ENCODE assay signal across 15 cellular contexts in genomic region chr1:24896596-24897262, GRCh38. TPM values are rescaled to one million over a fixed set of nuclear protein-coding genes. Genes with fewer than 3 reads are reported as not detected.
DNase-seq lines count a peak whose midpoint lies in the region; ATAC-seq and TF ChIP-seq lines count a peak whose summit lies in the region.
"Had no signal": no experiment of that assay in that cellular context is flagged by ENCODE, and none has a peak within 500 bp of the region (broad histone marks: within the 10 kb centered on the region; RNA-seq: fewer than 3 reads in every experiment).

No MANE protein-coding gene starts in this region.

- no peaks in the 10 kb centered on the region for H3K79me2 ChIP-seq in smooth muscle cell (ENCODE audit: low read depth)

- peak overlapping the region; percentile 60 for H3K27ac Mint-ChIP-seq in stimulated activated naive CD8-positive, alpha-beta T cell treated with anti-CD3 and anti-CD28 coated beads, Interleukin-15, Interleukin-2, amounts not matched to agents 100 ng/mL and 50 ng/mL, for 24 hours
- no peak overlapping the region for H3K27ac Mint-ChIP-seq in chondrocyte (ENCODE audit: unreplicated experiment)
- peak overlapping the region; percentile 31 to 54 for H3K27ac Mint-ChIP-seq in natural killer cell treated with Interleukin-12 subunit alpha and Interleukin-12 subunit beta and Interleukin-15 and Interleukin-18, amount 100 ng/mL, for 72 hours

- H3K27me3 Mint-ChIP-seq in stimulated activated naive CD8-positive, alpha-beta T cell treated with anti-CD3 and anti-CD28 coated beads, Interleukin-15, Interleukin-2, amounts not matched to agents 100 ng/mL and 50 ng/mL, for 24 hours = no peaks in the 10 kb centered on the region
- peaks cover 12% of the 10 kb centered on the region for H3K27me3 Mint-ChIP-seq in chondrocyte (ENCODE audit: low read depth)
- no peaks in the 10 kb centered on the region for H3K27me3 Mint-ChIP-seq in natural killer cell treated with Interleukin-12 subunit alpha and Interleukin-12 subunit beta and Interleukin-15 and Interleukin-18, amount 100 ng/mL, for 72 hours

- ATAC-seq in stimulated activated naive CD8-positive, alpha-beta T cell treated with anti-CD3 and anti-CD28 coated beads, Interleukin-15, Interleukin-2, amounts not matched to agents 100 U/mL and 50 U/mL, for 24 hours = no peak
- no peak for ATAC-seq in natural killer cell treated with Interleukin-12 subunit alpha and Interleukin-12 subunit beta and Interleukin-15 and Interleukin-18, amount 100 ng/mL, for 72 hours
- ATAC-seq in GM21825 (IDR thresholded peaks at IDR 0.05; ENCODE audit: unreplicated experiment) (no peak), HG03045 (IDR thresholded peaks at IDR 0.05; ENCODE audit: unreplicated experiment) (no peak)
- ATAC-seq: GM12878, left lung had no signal

- H4K20me1 ChIP-seq in smooth muscle cell (ENCODE audit: low read depth) = no peaks in the 10 kb centered on the region

- no peak overlapping the region for H3K4me2 ChIP-seq in smooth muscle cell

- H3F3A ChIP-seq in smooth muscle cell (ENCODE audit: low read depth) = no peaks in the 10 kb centered on the region

- H3K4me1 ChIP-seq in smooth muscle cell (ENCODE audit: low read depth) = no peaks in the 10 kb centered on the region
- H3K4me1 ChIP-seq: Caco-2, left lung, prostate gland had no signal

- WGBS in smooth muscle cell (ENCODE audit: low lambda C conversion rate) = 96% methylated on average over 14 of the region's 14 CpGs

- no peaks in the 10 kb centered on the region for H3K36me3 ChIP-seq in smooth muscle cell (ENCODE audit: low read depth)
- H3K36me3 ChIP-seq: left lung, prostate gland had no signal

- H3K9me3 Mint-ChIP-seq in stimulated activated naive CD8-positive, alpha-beta T cell treated with anti-CD3 and anti-CD28 coated beads, Interleukin-15, Interleukin-2, amounts not matched to agents 100 ng/mL and 50 ng/mL, for 24 hours = peaks cover 9% of the 10 kb centered on the region
- peaks cover 9% of the 10 kb centered on the region for H3K9me3 Mint-ChIP-seq in chondrocyte (ENCODE audit: low read depth)
- H3K9me3 Mint-ChIP-seq in natural killer cell treated with Interleukin-12 subunit alpha and Interleukin-12 subunit beta and Interleukin-15 and Interleukin-18, amount 100 ng/mL, for 72 hours = peaks cover 7% of the 10 kb centered on the region

- peaks cover 36% of the 10 kb centered on the region for H3K4me1 Mint-ChIP-seq in stimulated activated naive CD8-positive, alpha-beta T cell treated with anti-CD3 and anti-CD28 coated beads, Interleukin-15, Interleukin-2, amounts not matched to agents 100 ng/mL and 50 ng/mL, for 24 hours (ENCODE audit: low read depth)
- H3K4me1 Mint-ChIP-seq in chondrocyte (ENCODE audit: low read depth) = no peaks in the 10 kb centered on the region
- peaks cover 38 to 48% of the 10 kb centered on the region in 2 donors for H3K4me1 Mint-ChIP-seq in natural killer cell treated with Interleukin-12 subunit alpha and Interleukin-12 subunit beta and Interleukin-15 and Interleukin-18, amount 100 ng/mL, for 72 hours (ENCODE audit: low read depth in 2 of 2)

- no peak for DNase-seq in stimulated activated naive CD8-positive, alpha-beta T cell treated with anti-CD3 and anti-CD28 coated beads, Interleukin-15, Interleukin-2, amounts not matched to agents 100 U/mL and 50 U/mL, for 24 hours
- peak; percentile 59 for DNase-seq in chondrocyte (ENCODE audit: low spot score)
- no peak for DNase-seq in natural killer cell treated with Interleukin-12 subunit alpha and Interleukin-12 subunit beta and Interleukin-15 and Interleukin-18, amount 100 ng/mL, for 72 hours (ENCODE audit: low spot score)
- no peak for DNase-seq in smooth muscle cell (lab: John Stamatoyannopoulos, UW; ENCODE audit: unreplicated experiment)
- DNase-seq in SIG-M5 treated with dmso at 0.1 percent for 504 hours (lab: John Stamatoyannopoulos, UW; ENCODE audit: unreplicated experiment) = no peak
- DNase-seq: Caco-2, NCI-H1092 treated with DMSO at 0.1 percent for 48 hours, spleen had no signal

- H3K27ac ChIP-seq in smooth muscle cell (ENCODE audit: low read depth) = no peak overlapping the region
- H3K27ac ChIP-seq: left lung, prostate gland, spleen had no signal

- H3K27me3 ChIP-seq in smooth muscle cell (ENCODE audit: low read depth) = no peaks in the 10 kb centered on the region

- H2AFZ ChIP-seq in smooth muscle cell (ENCODE audit: low read depth) = no peak overlapping the region

- peaks cover 24% of the 10 kb centered on the region for H3K36me3 Mint-ChIP-seq in stimulated activated naive CD8-positive, alpha-beta T cell treated with anti-CD3 and anti-CD28 coated beads, Interleukin-15, Interleukin-2, amounts not matched to agents 100 ng/mL and 50 ng/mL, for 24 hours (ENCODE audit: low read depth)
- H3K36me3 Mint-ChIP-seq in chondrocyte (ENCODE audit: low read depth) = peaks cover 4% of the 10 kb centered on the region
- peaks cover 12% of the 10 kb centered on the region for H3K36me3 Mint-ChIP-seq in natural killer cell treated with Interleukin-12 subunit alpha and Interleukin-12 subunit beta and Interleukin-15 and Interleukin-18, amount 100 ng/mL, for 72 hours

- H3K9ac ChIP-seq in smooth muscle cell (ENCODE audit: low read depth) = no peak overlapping the region

- peak overlapping the region; percentile 35 for H3K4me3 Mint-ChIP-seq in stimulated activated naive CD8-positive, alpha-beta T cell treated with anti-CD3 and anti-CD28 coated beads, Interleukin-15, Interleukin-2, amounts not matched to agents 100 ng/mL and 50 ng/mL, for 24 hours
- no peak overlapping the region for H3K4me3 Mint-ChIP-seq in chondrocyte (ENCODE audit: unreplicated experiment)
- no peak overlapping the region for H3K4me3 Mint-ChIP-seq in natural killer cell treated with Interleukin-12 subunit alpha and Interleukin-12 subunit beta and Interleukin-15 and Interleukin-18, amount 100 ng/mL, for 72 hours

- H3K4me3 ChIP-seq in smooth muscle cell = no peak overlapping the region
- H3K4me3 ChIP-seq: GM12878, left lung, prostate gland, spleen had no signal

- H3K9me3 ChIP-seq in smooth muscle cell (replicated peaks; ENCODE audit: low read depth) = no peaks in the 10 kb centered on the region
- H3K9me3 ChIP-seq: Caco-2, prostate gland had no signal

- TF ChIP-seq CTCF in chondrocyte (IDR thresholded peaks at IDR 0.05) (no peak), smooth muscle cell (IDR thresholded peaks at IDR 0.05; ENCODE audit: borderline replicate concordance, insufficient read depth, poor library complexity, severe bottlenecking) (no peak)

RNA-seq across cellular contexts. Expression of gene RUNX3, which starts 33.3 kb away (rescaled TPM):
- total RNA-seq in chondrocyte (1.8 to 2.9 TPM in 2 of 3 replicates, not detected in the other), smooth muscle cell (2.3 and 4.5 TPM in 2 replicates)
- total RNA-seq in natural killer cell treated with Interleukin-12 subunit alpha and Interleukin-12 subunit beta and Interleukin-15 and Interleukin-18, amount 100 ng/mL, for 72 hours = 100 to 1,000 TPM; 177 to 186 TPM
- polyA plus RNA-seq in smooth muscle cell = 6.5 and 8.2 TPM in 2 replicates
- total RNA-seq: fibroblast of villous mesenchyme had no signal

Comparison
In these comparisons a context has a peak if more than half of its experiments do, and no peak if none do; other contexts are left out.
1. RNA of gene RUNX3, which starts 33.3 kb away (total RNA-seq): 177 to 186 TPM in natural killer cell treated with Interleukin-12 subunit alpha and Interleukin-12 subunit beta and Interleukin-15 and Interleukin-18, amount 100 ng/mL, for 72 hours; 2.3 to 4.5 TPM in smooth muscle cell and 1.8 to 2.9 TPM in chondrocyte; every median in the first group is over 10 times any median in the second.